Comparison of ENCODE assay signal across 8 cellular contexts in the genomic region with DNA sequence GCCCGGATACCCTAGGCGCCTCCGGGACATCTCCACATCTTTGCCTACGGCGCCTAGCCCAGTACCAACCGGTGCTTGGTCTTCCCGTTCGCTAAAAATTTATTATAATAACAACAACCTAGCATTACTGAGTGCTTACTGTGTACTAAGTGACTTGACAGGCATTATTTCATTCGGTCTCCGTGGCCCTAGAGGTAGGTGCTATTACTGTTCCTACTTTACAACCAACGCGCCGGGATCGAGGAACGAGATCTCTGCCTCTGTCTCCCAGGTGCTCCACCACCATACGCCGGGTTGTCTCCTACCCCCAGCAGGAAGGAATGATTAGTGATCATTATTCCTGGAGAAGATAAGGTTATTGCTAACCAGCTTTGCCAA. TPM values are rescaled to one million over a fixed set of nuclear protein-coding genes. Genes with fewer than 3 reads are reported as not detected.
DNase-seq lines count a peak whose midpoint lies in the region; ATAC-seq, FAIRE-seq and TF ChIP-seq lines count a peak whose summit lies in the region.

No MANE protein-coding gene starts in this region.

- H3K4me3 ChIP-seq in A549 (peak overlapping the region; percentile 56), HL-60 (replicated peaks; ENCODE audit: insufficient read depth, low read length) (peak overlapping the region; percentile 57)

- H3K27me3 ChIP-seq in HL-60 (ENCODE audit: insufficient read depth, poor library complexity, severe bottlenecking): peaks cover 16% of the 10 kb centered on the region

- POLR2A ChIA-PET in A549 (lab: Yijun Ruan, JAX): interaction anchor here (0.5 kb wide), 1 partner anchor 32 kb away, joined by 3 read pairs; no protein-coding TSS in a partner anchor

- DNase-seq in A549 (ENCODE audit: low read depth in 1 of 2, low spot score in 1 of 2) (peak; percentile 63 to 84), HL-60 (ENCODE audit: low read depth in 1 of 2, low spot score in 1 of 2) (no peak), iPS-NIHi7 (ENCODE audit: extremely low spot score) (peak; percentile 44), pons (ENCODE audit: low spot score) (no peak)
- no peak for DNase-seq in activated naive CD8-positive, alpha-beta T cell treated with anti-CD3 and anti-CD28 coated beads for 36 hours

- H3K4me1 ChIP-seq in A549: peaks cover 22% of the 10 kb centered on the region

- CTCF ChIA-PET in A549 (lab: Yijun Ruan, JAX): interaction anchor here (0.9 to 2.5 kb wide), 4 partner anchors 14 to 90 kb away, joined by 3 to 9 read pairs (median 6); no protein-coding TSS in a partner anchor

- no peak overlapping the region for H3K27ac Mint-ChIP-seq in activated naive CD8-positive, alpha-beta T cell treated with anti-CD3 and anti-CD28 coated beads for 36 hours
- H3K27ac Mint-ChIP-seq in stimulated activated memory B cell treated with anti-CD40 and anti-IgM and Interleukin-4, amounts not matched to agents 10 μg/mL and 1 μg/mL and 100 μg/mL, for 72 hours: peak overlapping the region; percentile 79

- no peak for FAIRE-seq in A549 (lab: Jason Lieb, UNC)

- H3K9me3 Mint-ChIP-seq in activated naive CD8-positive, alpha-beta T cell treated with anti-CD3 and anti-CD28 coated beads for 36 hours: no peaks in the 10 kb centered on the region
- no peaks in the 10 kb centered on the region for H3K9me3 Mint-ChIP-seq in stimulated activated memory B cell treated with anti-CD40 and anti-IgM and Interleukin-4, amounts not matched to agents 10 μg/mL and 1 μg/mL and 100 μg/mL, for 72 hours

- TF ChIP-seq POLR2A in A549 (IDR thresholded peaks at IDR 0.05; ENCODE audit: low read length): no peak

- H3K4me1 Mint-ChIP-seq in activated naive CD8-positive, alpha-beta T cell treated with anti-CD3 and anti-CD28 coated beads for 36 hours: peaks cover 5% of the 10 kb centered on the region
- H3K4me1 Mint-ChIP-seq in stimulated activated memory B cell treated with anti-CD40 and anti-IgM and Interleukin-4, amounts not matched to agents 10 μg/mL and 1 μg/mL and 100 μg/mL, for 72 hours: peaks cover 23% of the 10 kb centered on the region

- no peaks in the 10 kb centered on the region for H3K36me3 Mint-ChIP-seq in activated naive CD8-positive, alpha-beta T cell treated with anti-CD3 and anti-CD28 coated beads for 36 hours
- no peaks in the 10 kb centered on the region for H3K36me3 Mint-ChIP-seq in stimulated activated memory B cell treated with anti-CD40 and anti-IgM and Interleukin-4, amounts not matched to agents 10 μg/mL and 1 μg/mL and 100 μg/mL, for 72 hours

- peaks cover 7% of the 10 kb centered on the region for H3K27me3 Mint-ChIP-seq in activated naive CD8-positive, alpha-beta T cell treated with anti-CD3 and anti-CD28 coated beads for 36 hours
- peaks cover 7% of the 10 kb centered on the region for H3K27me3 Mint-ChIP-seq in stimulated activated memory B cell treated with anti-CD40 and anti-IgM and Interleukin-4, amounts not matched to agents 10 μg/mL and 1 μg/mL and 100 μg/mL, for 72 hours

- TF ChIP-seq EP300 in A549 (IDR thresholded peaks at IDR 0.05): no peak

- TF ChIP-seq RAD21 in A549 (conservative IDR thresholded peaks at IDR 0.05 in 1 of 2, IDR thresholded peaks at IDR 0.05 in 1 of 2): no peak

- peak overlapping the region; percentile 75 for H3K4me2 ChIP-seq in A549

- ATAC-seq in A549 (peak; percentile 70 to 79), GM19035 (IDR thresholded peaks at IDR 0.05; ENCODE audit: unreplicated experiment) (peak; percentile 12), GM21529 (IDR thresholded peaks at IDR 0.05; ENCODE audit: unreplicated experiment) (no peak)
- peak; percentile 4 for ATAC-seq in stimulated activated memory B cell treated with anti-CD40 and anti-IgM and Interleukin-4, amounts not matched to agents 10 μg/mL and 1 μg/mL and 100 μg/mL, for 72 hours

- H3K27ac ChIP-seq in A549 (peak overlapping the region; percentile 74 to 92), HL-60 (replicated peaks) (no peak overlapping the region)

- 2% methylated on average over 17 of the region's 17 CpGs for WGBS in A549 (ENCODE audit: missing lambda C conversion rate)

- peak overlapping the region; percentile 80 for H3K4me3 Mint-ChIP-seq in activated naive CD8-positive, alpha-beta T cell treated with anti-CD3 and anti-CD28 coated beads for 36 hours
- peak overlapping the region; percentile 94 for H3K4me3 Mint-ChIP-seq in stimulated activated memory B cell treated with anti-CD40 and anti-IgM and Interleukin-4, amounts not matched to agents 10 μg/mL and 1 μg/mL and 100 μg/mL, for 72 hours

- H3K9me3 ChIP-seq in A549: no peaks in the 10 kb centered on the region

- TF ChIP-seq CTCF in A549 (IDR thresholded peaks at IDR 0.05): no peak
- TF ChIP-seq CTCF in HL-60 (IDR thresholded peaks at IDR 0.05; ENCODE audit: insufficient read depth, low read length): no peak

TF ChIP-seq in A549, 52 proteins besides CTCF, POLR2A, EP300 and RAD21:
- TF ChIP-seq E2F6 (IDR thresholded peaks at IDR 0.05; ENCODE audit: borderline replicate concordance, low read depth) (0 out of 2 replicates have a peak, but pooled peaks have one; percentile 19), HMGXB4 (CRISPR knock-in tag; IDR thresholded peaks at IDR 0.05; ENCODE audit: borderline replicate concordance) (no peak), ZSCAN20 (CRISPR knock-in tag; IDR thresholded peaks at IDR 0.05) (no peak), PHF8 (IDR thresholded peaks at IDR 0.05; ENCODE audit: borderline replicate concordance, low read depth) (no peak)
- TF ChIP-seq, protein P1, sequence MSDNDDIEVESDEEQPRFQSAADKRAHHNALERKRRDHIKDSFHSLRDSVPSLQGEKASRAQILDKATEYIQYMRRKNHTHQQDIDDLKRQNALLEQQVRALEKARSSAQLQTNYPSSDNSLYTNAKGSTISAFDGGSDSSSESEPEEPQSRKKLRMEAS (IDR thresholded peaks at IDR 0.05): peak; percentile 6; the same call in 1 of the 2 replicates

RNA-seq across cellular contexts. Expression of gene BIN1, which starts 0.7 kb away (rescaled TPM):
- 12.4 and 15.5 TPM in 2 replicates for polyA plus RNA-seq in A549 (2011; rRNA removed)
- 38.5 and 38.9 TPM in 2 replicates for polyA plus RNA-seq in A549 (2012; cell fraction: cytosol; rRNA removed)
- 35.0 and 42.2 TPM in 2 replicates for polyA plus RNA-seq in A549 (2012; cell fraction: nucleus; rRNA removed)
- polyA plus RNA-seq in A549 (2017; fragmentation: RNase III; extraction: RNeasy Plus Mini Kit Qiagen cat#74134 plus additional on column Dnase treatment): 32.3 to 41.5 TPM (median 34.1 TPM) in 3 replicates
- 14.2 and 15.8 TPM in 2 replicates for polyA minus RNA-seq in A549 (2011; rRNA and poly(A)+ RNA removed)
- 100 to 1,000 TPM in 1 of 2 experiments, 10 to 100 TPM in 1; 98.8 to 101 TPM for total RNA-seq in activated naive CD8-positive, alpha-beta T cell treated with anti-CD3 and anti-CD28 coated beads for 36 hours

Comparison
In these comparisons a context has a peak if more than half of its experiments do, and no peak if none do; other contexts are left out.
1. DNase-seq: peak in A549 (2 of 2) and iPS-NIHi7 (single experiment); none in HL-60 (0 of 2), activated naive CD8-positive, alpha-beta T cell treated with anti-CD3 and anti-CD28 coated beads for 36 hours (single experiment) and pons (single experiment).